ENCODE assay signal across 12 cellular contexts in the genomic region with DNA sequence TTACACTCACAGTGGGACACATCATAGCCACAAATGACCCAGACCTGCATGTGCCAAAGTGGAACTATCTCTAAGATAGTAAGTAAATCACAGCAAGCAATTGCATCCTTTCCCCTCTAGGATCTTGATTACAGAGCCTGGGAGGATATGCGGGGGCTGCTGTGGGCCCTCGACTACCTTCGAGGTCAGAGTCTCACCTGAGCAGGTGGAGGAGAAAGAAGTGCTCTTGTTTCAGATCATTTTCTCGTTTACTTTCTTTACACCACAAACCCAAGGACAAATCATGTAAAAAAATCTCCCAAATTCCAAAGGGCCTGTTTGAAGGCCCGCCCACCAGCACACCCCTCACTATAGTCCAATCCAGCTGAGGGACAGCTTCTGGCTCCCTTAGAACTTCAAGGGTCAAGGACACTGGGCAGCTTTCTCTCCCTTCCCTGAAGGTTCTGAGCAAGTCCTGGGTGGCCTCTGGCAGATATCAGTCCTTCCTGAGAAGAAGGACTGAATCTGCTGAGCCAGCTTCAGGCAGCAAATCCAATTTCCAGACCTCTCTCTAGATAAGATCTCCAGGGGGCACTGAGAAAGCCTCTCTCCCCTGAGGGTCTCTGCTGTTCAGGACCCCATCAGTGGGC. TPM values are rescaled to one million over a fixed set of nuclear protein-coding genes. Genes with fewer than 3 reads are reported as not detected.
DNase-seq lines count a peak whose midpoint lies in the region; ATAC-seq and TF ChIP-seq lines count a peak whose summit lies in the region.
"Had no signal": no experiment of that assay in that cellular context is flagged by ENCODE, and none has a peak within 500 bp of the region (broad histone marks: within the 10 kb centered on the region; RNA-seq: fewer than 3 reads in every experiment).

No MANE protein-coding gene starts in this region.

- peak overlapping the region in 5 of 6 donors; percentile 64 to 91 (median 84) for H3K27ac Mint-ChIP-seq in naive B cell

- no peaks in the 10 kb centered on the region for H3K9me3 Mint-ChIP-seq in naive B cell

- H3K4me1 Mint-ChIP-seq in naive B cell = peaks cover 52 to 93% (median 77%) of the 10 kb centered on the region in 3 donors

- no peak overlapping the region for H3K4me3 ChIP-seq in right atrium auricular region
- H3K4me3 ChIP-seq in ascending aorta = no peak overlapping the region
- H3K4me3 ChIP-seq in upper lobe of left lung = no peak overlapping the region
- H3K4me3 ChIP-seq: pancreas, Peyer's patch had no signal

- H3K36me3 ChIP-seq in right atrium auricular region (no peaks in the 10 kb centered on the region), ascending aorta (no peaks in the 10 kb centered on the region), upper lobe of left lung (peaks cover 0 to 14% (median 0%) of the 10 kb centered on the region in 4 donors)
- H3K36me3 ChIP-seq: BE2C, pancreas, Peyer's patch had no signal

- TF ChIP-seq CTCF in right atrium auricular region (IDR thresholded peaks at IDR 0.05) = no peak
- no peak for TF ChIP-seq CTCF in ascending aorta (IDR thresholded peaks at IDR 0.05)
- no peak for TF ChIP-seq CTCF in upper lobe of left lung (IDR thresholded peaks at IDR 0.05)

- DNase-seq in right atrium auricular region (ENCODE audit: low spot score) (no peak), left cardiac atrium (no peak), ascending aorta (ENCODE audit: low spot score in 2 of 2) (no peak), naive B cell (no peak), upper lobe of left lung (no peak), midbrain (lab: John Stamatoyannopoulos, UW) (no peak), NCI-H748 (lab: John Stamatoyannopoulos, UW; ENCODE audit: unreplicated experiment) (no peak), HT-29 (ENCODE audit: low spot score) (no peak)
- DNase-seq: BE2C, NCI-H2227 treated with DMSO at 0.1 percent for 48 hours, Peyer's patch had no signal

- no peaks in the 10 kb centered on the region for H3K27me3 Mint-ChIP-seq in naive B cell

- ATAC-seq in left cardiac atrium = no peak
- no peak for ATAC-seq in naive B cell (ENCODE audit: low read depth in 2 of 2)
- ATAC-seq in upper lobe of left lung (ENCODE audit: low FRiP score in 2 of 2) = no peak

- H3K9me3 ChIP-seq in right atrium auricular region (no peaks in the 10 kb centered on the region), ascending aorta (no peaks in the 10 kb centered on the region), upper lobe of left lung (no peaks in the 10 kb centered on the region)
- H3K9me3 ChIP-seq: BE2C, pancreas, Peyer's patch had no signal

- no peak for TF ChIP-seq POLR2A in upper lobe of left lung (IDR thresholded peaks at IDR 0.05)

- H3K27me3 ChIP-seq in right atrium auricular region (no peaks in the 10 kb centered on the region), ascending aorta (no peaks in the 10 kb centered on the region), upper lobe of left lung (no peaks in the 10 kb centered on the region)
- H3K27me3 ChIP-seq: BE2C, pancreas, Peyer's patch had no signal

- no peaks in the 10 kb centered on the region for H3K36me3 Mint-ChIP-seq in naive B cell

- intact Hi-C loops in left cardiac atrium (cut with DNase I) (no loop called here), ascending aorta (cut with DNase I) (loop anchor here (10.0 kb wide), 2 partner anchors 225 to 1095 kb away; a partner anchor contains a TSS)

- TF ChIP-seq EP300 in upper lobe of left lung (IDR thresholded peaks at IDR 0.05) = no peak

- WGBS in upper lobe of left lung, 2 donors = 70 to 72% methylated on average over 5 of the region's 5 CpGs

- H3K4me1 ChIP-seq in right atrium auricular region = peaks cover under 1 to 73% of the 10 kb centered on the region in 2 donors
- peaks cover 14 to 44% of the 10 kb centered on the region in 2 donors for H3K4me1 ChIP-seq in ascending aorta
- H3K4me1 ChIP-seq in upper lobe of left lung = peaks cover 52 to 72% (median 67%) of the 10 kb centered on the region in 4 donors

- peak overlapping the region in 3 of 8 donors; percentile 16 to 52 (median 36) for H3K4me3 Mint-ChIP-seq in naive B cell

- H3K27ac ChIP-seq in right atrium auricular region (peak overlapping the region; percentile 7 to 44), ascending aorta (peak overlapping the region; percentile 94 to 99), upper lobe of left lung (peak overlapping the region; percentile 28 to 77 (median 50))

RNA-seq across cellular contexts. Expression of a gene that starts 5.6 kb away (rescaled TPM):
- total RNA-seq in right atrium auricular region (10 to 100 TPM; 50.5 to 74.7 TPM), left cardiac atrium (10 to 100 TPM; 69.2 to 77.8 TPM), ascending aorta (77.0 TPM), upper lobe of left lung (100 to 1,000 TPM in 1 of 6 donors, 10 to 100 TPM in 5; 26.2 to 100 (median 69.1) TPM)
- 100 to 1,000 TPM in 1 of 6 donors, 10 to 100 TPM in 5; 62.3 to 105 (median 73.3) TPM for polyA plus RNA-seq in naive B cell (ENCODE audit: low read depth in 6 of 6)
- 21.0 and 26.2 TPM in 2 replicates for total RNA-seq in HT-29 (2014; rRNA removed; shearing (Covaris generic))

RNA-seq across cellular contexts. Expression of a gene that starts 17.6 kb away (rescaled TPM):
- total RNA-seq in right atrium auricular region = 10 to 100 TPM; 55.3 to 59.9 TPM
- total RNA-seq in left cardiac atrium = 10 to 100 TPM; 59.2 to 63.9 TPM
- 9.8 TPM for total RNA-seq in ascending aorta
- 100 to 1,000 TPM; 358 to 480 (median 448) TPM for polyA plus RNA-seq in naive B cell (ENCODE audit: low read depth in 6 of 6)
- 10 to 100 TPM; 19.1 to 54.6 (median 35.8) TPM for total RNA-seq in upper lobe of left lung
- total RNA-seq in HT-29 (2014; rRNA removed; shearing (Covaris generic)) = 13.4 and 13.8 TPM in 2 replicates

RNA-seq across cellular contexts. Expression of a gene that starts 56.7 kb away (rescaled TPM):
- total RNA-seq in right atrium auricular region (10 to 100 TPM; 24.6 to 45.8 TPM), left cardiac atrium (10 to 100 TPM; 15.6 to 16.7 TPM), ascending aorta (251 TPM), upper lobe of left lung (10 to 100 TPM; 24.3 to 97.9 (median 36.6) TPM)
- polyA plus RNA-seq in naive B cell (ENCODE audit: low read depth in 6 of 6) = 1 to 10 TPM in 1 of 6 donors, under 1 TPM in 3, not detected in 2; 0.52 to 1.3 (median 0.74) TPM
- 25.0 and 32.9 TPM in 2 replicates for total RNA-seq in HT-29 (2014; rRNA removed; shearing (Covaris generic))

Comparison
In these comparisons a context has a peak if more than half of its experiments do, and no peak if none do; other contexts are left out.
1. H3K27ac ChIP-seq: peak in every context shown above with its lines; median percentile 96 in ascending aorta; 50 in upper lobe of left lung; 26 in right atrium auricular region.